Comparison of ENCODE assay signal across 30 cellular contexts in the genomic region with DNA sequence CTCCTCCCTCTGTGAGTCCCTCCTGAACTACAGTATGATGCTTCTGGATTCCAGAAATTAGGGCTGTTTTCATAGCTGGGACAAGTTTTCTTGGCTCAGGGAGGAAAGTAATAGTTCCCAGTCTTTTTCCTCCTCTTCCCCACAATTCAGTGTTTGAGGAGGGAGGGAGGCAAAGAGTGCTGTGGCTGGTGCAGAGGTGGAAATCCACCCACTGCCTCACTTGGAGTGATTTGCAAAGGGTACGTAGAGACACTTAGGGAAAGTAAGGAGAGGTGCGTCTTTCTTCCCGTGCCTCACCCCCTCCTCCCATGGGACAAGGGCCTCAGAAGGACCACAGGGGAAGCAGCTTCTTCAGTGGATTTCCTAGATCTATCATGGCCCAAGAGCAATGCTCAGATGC. TPM values are rescaled to one million over a fixed set of nuclear protein-coding genes. Genes with fewer than 3 reads are reported as not detected.
"Had no signal": no experiment of that assay in that cellular context is flagged by ENCODE, and none has a peak within 500 bp of the region (broad histone marks: within the 10 kb centered on the region; RNA-seq: fewer than 3 reads in every experiment).

No MANE protein-coding gene starts in this region.

- H3K36me3 ChIP-seq: brain microvascular endothelial cell, Peyer's patch had no signal

- H3K4me3 ChIP-seq: Peyer's patch had no signal

- H3K4me1 ChIP-seq: Peyer's patch had no signal

- H3K27ac Mint-ChIP-seq: activated CD4-positive, alpha-beta memory T cell treated with anti-CD3 and anti-CD28 coated beads, Interleukin-2, amount 10 ng/mL, durations not matched to agents 7 days and 5 days; activated CD8-positive, alpha-beta memory T cell treated with anti-CD3 and anti-CD28 coated beads, Interleukin-2, amount 10 ng/mL, durations not matched to agents 7 days and 5 days; activated naive CD8-positive, alpha-beta T cell treated with anti-CD3 and anti-CD28 coated beads for 36 hours had no signal

- H3K4me1 Mint-ChIP-seq: activated CD4-positive, alpha-beta memory T cell treated with anti-CD3 and anti-CD28 coated beads, Interleukin-2, amount 10 ng/mL, durations not matched to agents 7 days and 5 days; activated CD8-positive, alpha-beta memory T cell treated with anti-CD3 and anti-CD28 coated beads, Interleukin-2, amount 10 ng/mL, durations not matched to agents 7 days and 5 days had no signal

- DNase-seq: activated CD4-positive, alpha-beta memory T cell treated with anti-CD3 and anti-CD28 coated beads, Interleukin-2, amount 10 ng/mL, durations not matched to agents 7 days and 5 days; activated CD4-positive, alpha-beta T cell treated with anti-CD3 and anti-CD28 coated beads for 1 hour; activated CD4-positive, alpha-beta T cell treated with anti-CD3 and anti-CD28 coated beads for 48 hours; activated CD4-positive, CD25-positive, alpha-beta regulatory T cell; activated CD8-positive, alpha-beta memory T cell treated with anti-CD3 and anti-CD28 coated beads for 24 hours; activated CD8-positive, alpha-beta memory T cell treated with anti-CD3 and anti-CD28 coated beads, Interleukin-2, amount 10 ng/mL, durations not matched to agents 7 days and 5 days; activated CD8-positive, alpha-beta memory T cell treated with anti-CD3 and anti-CD28 coated beads, Interleukin-2, amount 50 U/mL, for 48 hours; activated effector memory CD4-positive, alpha-beta T cell treated with anti-CD3 and anti-CD28 coated beads, Interleukin-2, amount 50 U/mL, for 16 hours; activated naive CD4-positive, alpha-beta T cell; activated naive CD4-positive, alpha-beta T cell treated with anti-CD3 and anti-CD28 coated beads, Interleukin-2, amount 50 U/mL, for 16 hours; activated naive CD8-positive, alpha-beta T cell treated with anti-CD3 and anti-CD28 coated beads for 36 hours; activated T-cell treated with anti-CD3 and anti-CD28 coated beads, Interleukin-2, amount 50 U/mL, for 48 hours; amniotic stem cell; aorta; brain microvascular endothelial cell; NCI-H1092 treated with DMSO at 0.1 percent for 48 hours; NCI-H1417; NCI-H1694; NCI-H1930; NCI-H345; Peyer's patch; RPMI8226; SIG-M5; SW 1271; T-helper 1 cell; T-helper 2 cell; T-helper 9 cell had no signal

- H3K4me3 Mint-ChIP-seq: activated CD4-positive, alpha-beta memory T cell treated with anti-CD3 and anti-CD28 coated beads, Interleukin-2, amount 10 ng/mL, durations not matched to agents 7 days and 5 days; activated CD8-positive, alpha-beta memory T cell treated with anti-CD3 and anti-CD28 coated beads, Interleukin-2, amount 10 ng/mL, durations not matched to agents 7 days and 5 days; activated naive CD8-positive, alpha-beta T cell treated with anti-CD3 and anti-CD28 coated beads for 36 hours had no signal

- H3K27me3 Mint-ChIP-seq: activated naive CD8-positive, alpha-beta T cell treated with anti-CD3 and anti-CD28 coated beads for 36 hours had no signal

- H3K4me2 ChIP-seq: KMS-11 had no signal

- H3K9ac ChIP-seq: KMS-11 had no signal

- H3K9me3 Mint-ChIP-seq: activated CD4-positive, alpha-beta memory T cell treated with anti-CD3 and anti-CD28 coated beads, Interleukin-2, amount 10 ng/mL, durations not matched to agents 7 days and 5 days had no signal

- H3K27ac ChIP-seq: brain microvascular endothelial cell, KMS-11, Peyer's patch, VCaP had no signal

- H3K27me3 ChIP-seq: brain microvascular endothelial cell, Peyer's patch had no signal

- ATAC-seq: activated CD8-positive, alpha-beta memory T cell treated with anti-CD3 and anti-CD28 coated beads, Interleukin-2, amount 10 ng/mL, durations not matched to agents 7 days and 5 days had no signal

RNA-seq across cellular contexts. Expression of a gene that starts 21.9 kb away (rescaled TPM):
- total RNA-seq: LHCN-M2 had no signal
